Comparison of ENCODE assay signal across 1 cellular context in genomic region chr1:1852619-1853414, GRCh38.
TF ChIP-seq lines count a peak whose summit lies in the region.

No MANE protein-coding gene starts in this region.

TF ChIP-seq in H1, 55 proteins besides CTCF, POLR2A, EP300 and RAD21:
- no peak for TF ChIP-seq KDM5A (IDR thresholded peaks at IDR 0.05; ENCODE audit: low read length)
- 0 out of 2 replicates have a peak, but pooled peaks have one; percentile 34 for TF ChIP-seq POLR2AphosphoS5 (IDR thresholded peaks at IDR 0.05; ENCODE audit: low read depth, low read length)
